11 cellular contexts compared by ENCODE assay signal in genomic region chr4:156774422-156774821, GRCh38.
DNase-seq lines count a peak whose midpoint lies in the region; TF ChIP-seq lines count a peak whose summit lies in the region.
"Had no signal": no experiment of that assay in that cellular context is flagged by ENCODE, and none has a peak within 500 bp of the region (broad histone marks: within the 10 kb centered on the region; RNA-seq: fewer than 3 reads in every experiment).

No MANE protein-coding gene starts in this region.

- no peak overlapping the region for H3K4me3 ChIP-seq in skeletal muscle cell (ENCODE audit: low read depth, low read length)
- H3K4me3 ChIP-seq in Caco-2 (ENCODE audit: low read depth, low read length): no peak overlapping the region
- H3K4me3 ChIP-seq: cardiac muscle cell had no signal

- TF ChIP-seq CTCF in Caco-2 (IDR thresholded peaks at IDR 0.05; ENCODE audit: insufficient read depth in 1 of 2, low read depth in 1 of 2, low read length in 1 of 2, severe bottlenecking in 1 of 2, unreplicated experiment in 1 of 2) (no peak), glutamatergic neuron (IDR thresholded peaks at IDR 0.05; ENCODE audit: partially characterized antibody, unreplicated experiment) (no peak)

- no TSS peak for BruUV-seq in Caco-2 (replicated peaks; lab: Mats Ljungman, UMichigan)

- H3K27me3 Mint-ChIP-seq in Caco-2 (ENCODE audit: insufficient read depth, unreplicated experiment) (no peaks in the 10 kb centered on the region), glutamatergic neuron (ENCODE audit: unreplicated experiment) (no peaks in the 10 kb centered on the region)

- H3K9me3 Mint-ChIP-seq in Caco-2 (ENCODE audit: unreplicated experiment) (no peaks in the 10 kb centered on the region), glutamatergic neuron (ENCODE audit: unreplicated experiment) (no peaks in the 10 kb centered on the region)

- in situ Hi-C loops in SK-MEL-5 (cut with HindIII; ENCODE audit: low pct_unique_long_range_greater_than_20kb, low sequenced_read_pairs): no loop called here

- H3K4me1 ChIP-seq in Caco-2: no peaks in the 10 kb centered on the region

- peak; percentile 79 for DNase-seq in GM04504 (ENCODE audit: low read depth)
- DNase-seq in SK-MEL-5 (ENCODE audit: low read depth, low spot score): peak; percentile 1
- peak; percentile 93 for DNase-seq in fibroblast of peridontal ligament (ENCODE audit: extremely low read depth)
- peak; percentile 91 for DNase-seq in skeletal muscle cell (ENCODE audit: low read depth)
- no peak for DNase-seq in Caco-2
- DNase-seq in putamen (ENCODE audit: low spot score): no peak
- no peak for DNase-seq in DMS79 treated with DMSO at 0.1 percent for 48 hours (lab: John Stamatoyannopoulos, UW)
- DNase-seq in glutamatergic neuron: no peak
- DNase-seq: NCI-H510A treated with DMSO at 0.1 percent for 48 hours; stimulated activated CD4-positive, alpha-beta T cell treated with anti-CD3 and anti-CD28 coated beads, Interleukin-2, amount 100 ng/mL, for 48 hours had no signal

- intact Hi-C loops in Caco-2 (cut with micrococcal nuclease; ENCODE audit: unreplicated experiment): no loop called here

- CTCF ChIA-PET in Caco-2 (lab: Charles Lee): no interaction called here

- no peaks in the 10 kb centered on the region for H3K36me3 ChIP-seq in Caco-2 (ENCODE audit: control insufficient read depth, insufficient read depth, low read length)
- H3K36me3 ChIP-seq: cardiac muscle cell had no signal

- no peaks in the 10 kb centered on the region for H3K27me3 ChIP-seq in Caco-2 (replicated peaks; ENCODE audit: control insufficient read depth, insufficient read depth, low read length)
- H3K27me3 ChIP-seq: cardiac muscle cell had no signal

- H3K9me3 ChIP-seq in Caco-2: no peaks in the 10 kb centered on the region

- H3K4me3 Mint-ChIP-seq in Caco-2 (ENCODE audit: unreplicated experiment) (no peak overlapping the region), glutamatergic neuron (ENCODE audit: unreplicated experiment) (no peak overlapping the region)

- POLR2A ChIA-PET in Caco-2 (lab: Charles Lee): no interaction called here

- H3K36me3 Mint-ChIP-seq in Caco-2 (ENCODE audit: insufficient read depth, unreplicated experiment) (no peaks in the 10 kb centered on the region), glutamatergic neuron (ENCODE audit: unreplicated experiment) (no peaks in the 10 kb centered on the region)

- peaks cover 10% of the 10 kb centered on the region for H3K4me1 Mint-ChIP-seq in Caco-2 (ENCODE audit: low read depth, unreplicated experiment)
- H3K4me1 Mint-ChIP-seq in glutamatergic neuron (ENCODE audit: low read depth, unreplicated experiment): peaks cover 5% of the 10 kb centered on the region

- H3K27ac Mint-ChIP-seq in Caco-2 (ENCODE audit: unreplicated experiment) (no peak overlapping the region), glutamatergic neuron (ENCODE audit: unreplicated experiment) (no peak overlapping the region)

Comparison
In these comparisons a context has a peak if more than half of its experiments do, and no peak if none do; other contexts are left out.
1. DNase-seq: peak in GM04504 (single experiment), SK-MEL-5 (single experiment), fibroblast of peridontal ligament (single experiment) and skeletal muscle cell (single experiment); none in Caco-2 (0 of 2), putamen (single experiment), DMS79 treated with DMSO at 0.1 percent for 48 hours (single experiment) and glutamatergic neuron (single experiment).